8 cellular contexts compared by ENCODE assay signal in the genomic region with DNA sequence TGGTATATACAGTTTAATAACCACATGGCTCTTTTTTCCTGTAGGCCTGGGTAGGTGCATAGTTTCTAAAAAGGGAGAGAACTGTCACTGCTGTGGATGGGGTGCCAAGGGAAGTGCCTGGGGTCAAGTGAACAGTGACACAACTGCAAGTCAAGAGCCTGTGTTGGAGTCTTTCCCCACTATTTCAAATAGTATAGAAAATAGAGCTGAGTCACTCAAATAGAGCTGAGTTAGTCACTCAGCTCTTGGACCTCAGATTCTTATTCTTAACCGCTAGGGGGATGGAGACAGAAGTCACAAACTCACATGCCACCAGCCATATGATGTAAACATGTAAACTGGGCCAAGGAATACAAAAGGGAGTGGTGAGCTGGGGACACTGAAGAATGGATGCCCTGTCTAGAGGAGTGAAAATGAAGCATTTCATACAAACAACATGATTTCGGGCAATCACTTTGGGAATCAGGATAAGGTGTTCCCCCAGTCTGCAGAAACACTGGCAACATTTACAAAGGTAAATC. TPM values are rescaled to one million over a fixed set of nuclear protein-coding genes. Genes with fewer than 3 reads are reported as not detected.
A peak's percentile ranks its signal among the peaks of the same experiment; 100 is the strongest.
DNase-seq lines count a peak whose midpoint lies in the region; ATAC-seq and TF ChIP-seq lines count a peak whose summit lies in the region.

No MANE protein-coding gene starts in this region.

- DNase-seq in DMS114 treated with DMSO at 0.1 percent for 48 hours (lab: John Stamatoyannopoulos, UW; ENCODE audit: unreplicated experiment): peak; percentile 77
- peak; percentile 95 for DNase-seq in H4 (ENCODE audit: low spot score)
- peak; percentile 72 to 91 for DNase-seq in T47D (ENCODE audit: low read depth in 1 of 2, low spot score in 1 of 2)
- DNase-seq in left lobe of liver (ENCODE audit: low spot score): peak; percentile 48
- DNase-seq in occipital lobe (lab: John Stamatoyannopoulos, UW): no peak
- DNase-seq in NCI-H2107 treated with DMSO at 0.1 percent for 48 hours (lab: John Stamatoyannopoulos, UW; ENCODE audit: unreplicated experiment): no peak

- no peaks in the 10 kb centered on the region for H3K27me3 ChIP-seq in OCI-LY3 (ENCODE audit: low read depth, low read length)

- H3K27ac ChIP-seq in OCI-LY3 (ENCODE audit: low read length): no peak overlapping the region

- TF ChIP-seq CTCF in OCI-LY3 (IDR thresholded peaks at IDR 0.05; ENCODE audit: low read depth, low read length): peak; percentile 45

- H3K79me2 ChIP-seq in OCI-LY3 (ENCODE audit: low read length): no peaks in the 10 kb centered on the region

- peak; percentile 0 for ATAC-seq in left lobe of liver
- no peak for ATAC-seq in GM21526 (IDR thresholded peaks at IDR 0.05; ENCODE audit: low FRiP score, unreplicated experiment)

- H3K4me2 ChIP-seq in OCI-LY3 (ENCODE audit: low read length): no peak overlapping the region

- no peak overlapping the region for H2AFZ ChIP-seq in OCI-LY3 (ENCODE audit: low read depth, low read length)

- H3K4me3 ChIP-seq in OCI-LY3 (ENCODE audit: low read length): no peak overlapping the region

- no peaks in the 10 kb centered on the region; the same call in 1 of the 2 replicates for H3K4me1 ChIP-seq in OCI-LY3 (ENCODE audit: low read length)

- in situ Hi-C loops in T47D (cut with HindIII; ENCODE audit: low pct_unique_long_range_greater_than_20kb, low sequenced_read_pairs): no loop called here

- no peaks in the 10 kb centered on the region for H3K9me3 ChIP-seq in OCI-LY3 (ENCODE audit: insufficient read depth, low read length)

- H3K36me3 ChIP-seq in OCI-LY3 (replicated peaks; ENCODE audit: low read depth, low read length): no peaks in the 10 kb centered on the region

- no peak overlapping the region for H3K9ac ChIP-seq in OCI-LY3 (ENCODE audit: low read length)

- H4K20me1 ChIP-seq in OCI-LY3 (ENCODE audit: insufficient read depth, low read length): no peaks in the 10 kb centered on the region

RNA-seq across cellular contexts. Expression of gene NQO2, which starts 2.1 kb away (rescaled TPM):
- total RNA-seq in H4 (2014; rRNA removed; shearing (Covaris generic)): 119 and 124 TPM in 2 replicates
- total RNA-seq in left lobe of liver (62.7 TPM), occipital lobe (8.0 TPM)

RNA-seq across cellular contexts. Expression of gene SERPINB6, which starts 30.5 kb away (rescaled TPM):
- 107 and 115 TPM in 2 replicates for total RNA-seq in H4 (2014; rRNA removed; shearing (Covaris generic))
- 31.8 TPM for total RNA-seq in left lobe of liver
- 12.3 TPM for total RNA-seq in occipital lobe

Comparison
In these comparisons a context has a peak if more than half of its experiments do, and no peak if none do; other contexts are left out.
1. DNase-seq: peak in DMS114 treated with DMSO at 0.1 percent for 48 hours (single experiment), H4 (single experiment), T47D (2 of 2) and left lobe of liver (single experiment); none in occipital lobe (single experiment) and NCI-H2107 treated with DMSO at 0.1 percent for 48 hours (single experiment).